ENCODE assay signal across 8 cellular contexts in genomic region chr16:90019543-90020259, GRCh38. TPM values are rescaled to one million over a fixed set of nuclear protein-coding genes. Genes with fewer than 3 reads are reported as not detected.
DNase-seq lines count a peak whose midpoint lies in the region; ATAC-seq, FAIRE-seq and TF ChIP-seq lines count a peak whose summit lies in the region.

No MANE protein-coding gene starts in this region.

- peak overlapping the region; percentile 87 for H2AFZ ChIP-seq in endothelial cell of umbilical vein (ENCODE audit: low read depth, low read length)

- H3K4me3 Mint-ChIP-seq in naive thymus-derived CD4-positive, alpha-beta T cell, result peak overlapping the region; percentile 75 to 90 (median 84)
- H3K4me3 Mint-ChIP-seq in type B pancreatic cell, result peak overlapping the region; percentile 88

- peaks cover 0 to 31% (median 0%) of the 10 kb centered on the region in 5 donors for H3K27me3 Mint-ChIP-seq in naive thymus-derived CD4-positive, alpha-beta T cell
- peaks cover 14% of the 10 kb centered on the region for H3K27me3 Mint-ChIP-seq in type B pancreatic cell

- no peaks in the 10 kb centered on the region for H4K20me1 ChIP-seq in endothelial cell of umbilical vein (replicated peaks; ENCODE audit: control insufficient read depth, extremely low read depth, insufficient read depth, low read length)

- H3K27me3 ChIP-seq in endothelial cell of umbilical vein (ENCODE audit: control insufficient read depth in 2 of 2, insufficient read depth in 2 of 2, low read length in 2 of 2), result no peaks in the 10 kb centered on the region
- no peaks in the 10 kb centered on the region for H3K27me3 ChIP-seq in naive thymus-derived CD4-positive, alpha-beta T cell (ENCODE audit: control insufficient read depth in 2 of 2, insufficient read depth in 2 of 2, low read length in 2 of 2)

- CTCF ChIA-PET in endothelial cell of umbilical vein (lab: Charles Lee), result interaction anchor here (0.7 to 2.3 kb wide), 5 partner anchors 11 to 98 kb away, joined by 3 to 7 read pairs (median 4); no protein-coding TSS in a partner anchor
- CTCF ChIA-PET in naive thymus-derived CD4-positive, alpha-beta T cell (lab: Charles Lee), result interaction anchor here (0.5 to 1.7 kb wide), 4 partner anchors 9 to 320 kb away, joined by 3 to 6 read pairs (median 4); no protein-coding TSS in a partner anchor

- POLR2A ChIA-PET in endothelial cell of umbilical vein (lab: Charles Lee), result interaction anchor here (0.6 kb wide), 1 partner anchor 27 kb away, joined by 3 read pairs; no protein-coding TSS in a partner anchor
- POLR2A ChIA-PET in naive thymus-derived CD4-positive, alpha-beta T cell (lab: Charles Lee), result interaction anchor here (0.6 kb wide), 1 partner anchor 9 kb away, joined by 3 read pairs; no protein-coding TSS in a partner anchor

- dilution Hi-C loops in endothelial cell of umbilical vein (cut with MboI; ENCODE audit: extremely low pct_ligation_motif_present, low sequenced_read_pairs), result no loop called here

- TF ChIP-seq CTCF in GM13976 (IDR thresholded peaks at IDR 0.05; ENCODE audit: borderline replicate concordance, control extremely low read depth, extremely low read depth, insufficient read depth, missing control alignments), result peak; percentile 52
- TF ChIP-seq CTCF in endothelial cell of umbilical vein (IDR thresholded peaks at IDR 0.05; ENCODE audit: extremely low read depth in 1 of 2, insufficient read depth in 1 of 2, low read depth in 1 of 2, low read length in 2 of 2), result no peak
- peak; percentile 59 for TF ChIP-seq CTCF in type B pancreatic cell (conservative IDR thresholded peaks at IDR 0.05)

- no peaks in the 10 kb centered on the region for H3K9me3 ChIP-seq in endothelial cell of umbilical vein (replicated peaks; ENCODE audit: control insufficient read depth, insufficient read depth, low read length)
- H3K9me3 ChIP-seq in naive thymus-derived CD4-positive, alpha-beta T cell (ENCODE audit: control insufficient read depth in 2 of 3, low read length in 3 of 3), result no peaks in the 10 kb centered on the region

- H3K9ac ChIP-seq in endothelial cell of umbilical vein (replicated peaks; ENCODE audit: extremely low read depth, insufficient read depth, low read length), result peak overlapping the region; percentile 59

- peak; percentile 87 for ATAC-seq in naive thymus-derived CD4-positive, alpha-beta T cell
- no peak for ATAC-seq in HG03175 (IDR thresholded peaks at IDR 0.05; ENCODE audit: unreplicated experiment)
- ATAC-seq in GM21367 (IDR thresholded peaks at IDR 0.05; ENCODE audit: unreplicated experiment), result no peak

- TF ChIP-seq POLR2A in endothelial cell of umbilical vein (IDR thresholded peaks at IDR 0.05; ENCODE audit: low read depth, low read length), result no peak

- peaks cover 0 to 2% (median 0%) of the 10 kb centered on the region in 11 donors for H3K9me3 Mint-ChIP-seq in naive thymus-derived CD4-positive, alpha-beta T cell
- H3K9me3 Mint-ChIP-seq in type B pancreatic cell, result no peaks in the 10 kb centered on the region

- peaks cover 8% of the 10 kb centered on the region for H3K79me2 ChIP-seq in endothelial cell of umbilical vein (ENCODE audit: control insufficient read depth, insufficient read depth, low read length)

- peaks cover 37% of the 10 kb centered on the region for H3K4me1 ChIP-seq in endothelial cell of umbilical vein (ENCODE audit: control insufficient read depth, extremely low read depth, insufficient read depth, low read length)
- peaks cover 11 to 31% of the 10 kb centered on the region in 2 donors for H3K4me1 ChIP-seq in naive thymus-derived CD4-positive, alpha-beta T cell (ENCODE audit: control insufficient read depth in 2 of 2, insufficient read depth in 2 of 2, low read length in 2 of 2)

- FAIRE-seq in endothelial cell of umbilical vein (lab: Jason Lieb, UNC), result peak; percentile 62

- H3K36me3 ChIP-seq in endothelial cell of umbilical vein (ENCODE audit: control insufficient read depth in 2 of 2, extremely low read depth in 1 of 2, insufficient read depth in 2 of 2, low read length in 2 of 2), result no peaks in the 10 kb centered on the region
- H3K36me3 ChIP-seq in naive thymus-derived CD4-positive, alpha-beta T cell (ENCODE audit: control insufficient read depth in 2 of 3, insufficient read depth in 3 of 3, low read length in 3 of 3), result no peaks in the 10 kb centered on the region

- H3K27ac ChIP-seq in endothelial cell of umbilical vein (ENCODE audit: insufficient read depth, low read depth, low read length), result no peak overlapping the region
- H3K27ac ChIP-seq in naive thymus-derived CD4-positive, alpha-beta T cell (ENCODE audit: low read depth, low read length), result peak overlapping the region; percentile 25

- intact Hi-C loops in endothelial cell of umbilical vein (cut with micrococcal nuclease), result loop anchor here (2.0 kb wide), 1 partner anchor 71 kb away; the partner anchor contains the start of gene DEF8
- intact Hi-C loops in naive thymus-derived CD4-positive, alpha-beta T cell (cut with micrococcal nuclease), result loop anchor here (5.0 to 10.0 kb wide), 5 partner anchors 47 to 922 kb away; partner anchors contain the start of genes DEF8 (in 1 of the 2), TCF25 (in 1 of the 2) and TUBB3 (in 1 of the 2)

- H3K27ac Mint-ChIP-seq in naive thymus-derived CD4-positive, alpha-beta T cell, result peak overlapping the region in 7 of 9 donors; percentile 9 to 83 (median 64)
- H3K27ac Mint-ChIP-seq in type B pancreatic cell, result peak overlapping the region; percentile 89

- peaks cover 15 to 30% (median 21%) of the 10 kb centered on the region in 7 donors for H3K4me1 Mint-ChIP-seq in naive thymus-derived CD4-positive, alpha-beta T cell
- H3K4me1 Mint-ChIP-seq in type B pancreatic cell (ENCODE audit: unreplicated experiment), result peaks cover 26% of the 10 kb centered on the region

- H3K4me2 ChIP-seq in endothelial cell of umbilical vein (ENCODE audit: insufficient read depth, low read length), result peak overlapping the region; percentile 71

- H3K4me3 ChIP-seq in endothelial cell of umbilical vein (replicated peaks in 1 of 3; ENCODE audit: insufficient read depth in 1 of 3, low read depth in 1 of 3, low read length in 3 of 3), result peak overlapping the region; percentile 50 to 81 (median 76)
- peak overlapping the region; percentile 20 for H3K4me3 ChIP-seq in naive thymus-derived CD4-positive, alpha-beta T cell (ENCODE audit: low read length)

- BruUV-seq in endothelial cell of umbilical vein (replicated peaks; lab: Mats Ljungman, UMichigan), result no TSS peak

- DNase-seq in GM13976 (ENCODE audit: low spot score) (peak; percentile 87), NCI-H1694 treated with DMSO at 0.1 percent for 48 hours (lab: John Stamatoyannopoulos, UW) (peak; percentile 34), endothelial cell of umbilical vein (ENCODE audit: low read depth, low spot score) (peak; percentile 30), type B pancreatic cell (ENCODE audit: extremely low spot score, unreplicated experiment) (no peak)
- DNase-seq in activated CD4-positive, alpha-beta T cell treated with anti-CD3 and anti-CD28 coated beads, Interleukin-2, amount 50 U/mL, for 48 hours, result peak; percentile 39 to 46
- DNase-seq in naive thymus-derived CD4-positive, alpha-beta T cell, result peak in 8 of 9 donors; percentile 42 to 71 (median 52)

- in situ Hi-C loops in GM13976 (cut with MboI; ENCODE audit: low sequenced_read_pairs, unreplicated experiment), result no loop called here

- peaks cover 0 to 2% (median 0%) of the 10 kb centered on the region in 5 donors for H3K36me3 Mint-ChIP-seq in naive thymus-derived CD4-positive, alpha-beta T cell
- peaks cover 3% of the 10 kb centered on the region for H3K36me3 Mint-ChIP-seq in type B pancreatic cell

- no peaks in the 10 kb centered on the region for H3K9me1 ChIP-seq in endothelial cell of umbilical vein (replicated peaks; ENCODE audit: control insufficient read depth, extremely low read depth, insufficient read depth, low read length)

TF ChIP-seq in endothelial cell of umbilical vein, 7 proteins besides CTCF, POLR2A, EP300 and RAD21:
- TF ChIP-seq POLR2AphosphoS5 (IDR thresholded peaks at IDR 0.05; ENCODE audit: insufficient read depth, low read depth, low read length) (peak; percentile 47), EZH2 (IDR thresholded peaks at IDR 0.05; ENCODE audit: borderline replicate concordance, low read depth, low read length, severe bottlenecking) (no peak)
- TF ChIP-seq, protein P1, sequence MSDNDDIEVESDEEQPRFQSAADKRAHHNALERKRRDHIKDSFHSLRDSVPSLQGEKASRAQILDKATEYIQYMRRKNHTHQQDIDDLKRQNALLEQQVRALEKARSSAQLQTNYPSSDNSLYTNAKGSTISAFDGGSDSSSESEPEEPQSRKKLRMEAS (IDR thresholded peaks at IDR 0.05; ENCODE audit: insufficient read depth, insufficient read length), result no peak

RNA-seq across cellular contexts. Expression of gene DBNDD1, which starts 0.4 kb away (rescaled TPM):
- total RNA-seq in endothelial cell of umbilical vein (28.2 and 33.6 TPM in 2 replicates), type B pancreatic cell (ENCODE audit: low replicate concordance) (11.6 and 21.2 TPM in 2 replicates)
- polyA plus RNA-seq in endothelial cell of umbilical vein, result 45.7 and 54.7 TPM in 2 replicates
- 35.7 and 43.8 TPM in 2 replicates for polyA plus RNA-seq in endothelial cell of umbilical vein (2011; cell fraction: cytosol; rRNA removed)
- 14.7 and 17.6 TPM in 2 replicates for polyA plus RNA-seq in endothelial cell of umbilical vein (2011; cell fraction: nucleus; rRNA removed)
- 35.8 and 43.3 TPM in 2 replicates for polyA plus RNA-seq in endothelial cell of umbilical vein (2012)
- 17.0 and 21.8 TPM in 2 replicates for polyA minus RNA-seq in endothelial cell of umbilical vein
- 4.5 TPM for polyA minus RNA-seq in endothelial cell of umbilical vein (2011; cell fraction: cytosol; rRNA and poly(A)+ RNA removed)
- 4.8 and 7.1 TPM in 2 replicates for polyA minus RNA-seq in endothelial cell of umbilical vein (2011; cell fraction: nucleus; rRNA and poly(A)+ RNA removed)
- 1 to 10 TPM in 4 of 5 experiments, under 1 TPM in 1; 0.12 to 4.1 (median 1.3) TPM for total RNA-seq in naive thymus-derived CD4-positive, alpha-beta T cell
- 10 to 100 TPM; 12.2 to 20.8 TPM for polyA plus RNA-seq in naive thymus-derived CD4-positive, alpha-beta T cell

RNA-seq across cellular contexts. Expression of gene PRDM7, which starts 57.4 kb away (rescaled TPM):
- total RNA-seq in endothelial cell of umbilical vein, result not detected in 2 replicates
- not detected in 2 replicates for polyA plus RNA-seq in endothelial cell of umbilical vein
- polyA plus RNA-seq in endothelial cell of umbilical vein (2011; cell fraction: cytosol; rRNA removed), result not detected in 2 replicates
- polyA plus RNA-seq in endothelial cell of umbilical vein (2011; cell fraction: nucleus; rRNA removed), result not detected in 2 replicates
- not detected in 2 replicates for polyA plus RNA-seq in endothelial cell of umbilical vein (2012)
- polyA minus RNA-seq in endothelial cell of umbilical vein, result not detected in 2 replicates
- not detected for polyA minus RNA-seq in endothelial cell of umbilical vein (2011; cell fraction: cytosol; rRNA and poly(A)+ RNA removed)
- polyA minus RNA-seq in endothelial cell of umbilical vein (2011; cell fraction: nucleus; rRNA and poly(A)+ RNA removed), result not detected in 2 replicates
- total RNA-seq in naive thymus-derived CD4-positive, alpha-beta T cell, result not detected
- not detected for polyA plus RNA-seq in naive thymus-derived CD4-positive, alpha-beta T cell
- not detected in 2 replicates for total RNA-seq in type B pancreatic cell (ENCODE audit: low replicate concordance)

Comparison
In these comparisons a context has a peak if more than half of its experiments do, and no peak if none do; other contexts are left out.
1. CTCF ChIP-seq: peak in GM13976 (single experiment) and type B pancreatic cell (single experiment); none in endothelial cell of umbilical vein (0 of 2).